In the genomic region with DNA sequence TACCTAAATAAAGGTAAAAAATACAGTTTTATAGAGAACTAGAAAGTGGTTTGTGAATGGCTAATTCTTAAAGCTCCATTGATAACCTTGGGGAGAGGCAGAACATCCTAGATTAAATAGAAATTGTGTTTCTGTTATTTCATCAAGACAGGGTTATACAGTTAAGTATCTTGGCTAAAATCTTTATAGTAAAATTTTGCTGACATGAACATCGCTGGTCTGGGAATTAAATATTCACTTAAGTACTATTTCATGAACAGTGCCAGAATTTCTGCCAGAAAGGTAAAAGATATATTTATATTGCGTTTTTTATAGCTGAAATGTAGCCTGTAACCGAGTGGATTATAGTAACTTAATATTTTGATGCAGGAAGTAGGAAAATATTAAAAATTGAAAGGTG, we compare ENCODE assay signal across 8 cellular contexts.
"Had no signal": no experiment of that assay in that cellular context is flagged by ENCODE, and none has a peak within 500 bp of the region (broad histone marks: within the 10 kb centered on the region; RNA-seq: fewer than 3 reads in every experiment).

No MANE protein-coding gene starts in this region.

- DNase-seq: GOT3, H7, HFFc6, IMR-90, KBM-7 had no signal

- H3K9ac ChIP-seq: GM23248 had no signal

- H3K36me3 ChIP-seq: HAP-1 had no signal

- H3K27ac ChIP-seq: GM23248 had no signal

- H3K9me3 Mint-ChIP-seq: HFFc6 had no signal

- ATAC-seq: HCT116 had no signal

- H3K27ac Mint-ChIP-seq: HFFc6 had no signal

- H3K4me3 Mint-ChIP-seq: HFFc6 had no signal

- H3K4me1 ChIP-seq: HAP-1 had no signal

- H3K9me3 ChIP-seq: HAP-1 had no signal

- H3K4me3 ChIP-seq: GM23248, HAP-1 had no signal
